1 cellular context compared by ENCODE assay signal in genomic region chr16:83400234-83400633, GRCh38.
TF ChIP-seq lines count a peak whose summit lies in the region.

No MANE protein-coding gene starts in this region.

TF ChIP-seq in K562, 482 proteins besides CTCF, POLR2A, EP300 and RAD21 (continued from another document):
- no peak for TF ChIP-seq CHD7 (IDR thresholded peaks at IDR 0.05; ENCODE audit: low read depth, low read length)
- no peak for TF ChIP-seq FIP1L1 (IDR thresholded peaks at IDR 0.05; ENCODE audit: low read depth, low read length, poor library complexity, severe bottlenecking)
- no peak for TF ChIP-seq MLLT1 (IDR thresholded peaks at IDR 0.05)
- no peak for TF ChIP-seq MGA (IDR thresholded peaks at IDR 0.05)
- no peak for TF ChIP-seq PML (IDR thresholded peaks at IDR 0.05; ENCODE audit: low read length)
